Comparison of ENCODE assay signal across 1 cellular context in the genomic region with DNA sequence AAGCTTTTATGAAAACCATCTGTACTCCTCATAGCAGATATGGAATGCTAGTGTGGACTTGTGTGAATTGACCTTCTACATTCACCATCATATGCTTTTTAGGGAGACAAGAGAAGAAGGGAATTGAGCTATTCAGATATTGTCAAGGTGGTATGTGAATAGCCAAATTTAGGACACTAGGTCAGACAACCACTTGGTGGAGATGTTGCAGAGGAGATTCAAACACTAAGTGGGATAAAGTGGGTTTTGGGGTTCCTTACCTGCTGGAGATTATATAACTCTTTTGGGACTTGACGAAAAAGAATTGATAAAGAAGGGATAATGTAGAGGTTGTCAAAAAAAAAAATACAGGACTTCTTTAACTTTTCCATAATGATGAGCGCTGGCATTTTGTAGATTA.
TF ChIP-seq lines count a peak whose summit lies in the region.

No MANE protein-coding gene starts in this region.

TF ChIP-seq in GM23338, 12 proteins besides CTCF, POLR2A, EP300 and RAD21 (continued from another document):
- TF ChIP-seq, protein P1, sequence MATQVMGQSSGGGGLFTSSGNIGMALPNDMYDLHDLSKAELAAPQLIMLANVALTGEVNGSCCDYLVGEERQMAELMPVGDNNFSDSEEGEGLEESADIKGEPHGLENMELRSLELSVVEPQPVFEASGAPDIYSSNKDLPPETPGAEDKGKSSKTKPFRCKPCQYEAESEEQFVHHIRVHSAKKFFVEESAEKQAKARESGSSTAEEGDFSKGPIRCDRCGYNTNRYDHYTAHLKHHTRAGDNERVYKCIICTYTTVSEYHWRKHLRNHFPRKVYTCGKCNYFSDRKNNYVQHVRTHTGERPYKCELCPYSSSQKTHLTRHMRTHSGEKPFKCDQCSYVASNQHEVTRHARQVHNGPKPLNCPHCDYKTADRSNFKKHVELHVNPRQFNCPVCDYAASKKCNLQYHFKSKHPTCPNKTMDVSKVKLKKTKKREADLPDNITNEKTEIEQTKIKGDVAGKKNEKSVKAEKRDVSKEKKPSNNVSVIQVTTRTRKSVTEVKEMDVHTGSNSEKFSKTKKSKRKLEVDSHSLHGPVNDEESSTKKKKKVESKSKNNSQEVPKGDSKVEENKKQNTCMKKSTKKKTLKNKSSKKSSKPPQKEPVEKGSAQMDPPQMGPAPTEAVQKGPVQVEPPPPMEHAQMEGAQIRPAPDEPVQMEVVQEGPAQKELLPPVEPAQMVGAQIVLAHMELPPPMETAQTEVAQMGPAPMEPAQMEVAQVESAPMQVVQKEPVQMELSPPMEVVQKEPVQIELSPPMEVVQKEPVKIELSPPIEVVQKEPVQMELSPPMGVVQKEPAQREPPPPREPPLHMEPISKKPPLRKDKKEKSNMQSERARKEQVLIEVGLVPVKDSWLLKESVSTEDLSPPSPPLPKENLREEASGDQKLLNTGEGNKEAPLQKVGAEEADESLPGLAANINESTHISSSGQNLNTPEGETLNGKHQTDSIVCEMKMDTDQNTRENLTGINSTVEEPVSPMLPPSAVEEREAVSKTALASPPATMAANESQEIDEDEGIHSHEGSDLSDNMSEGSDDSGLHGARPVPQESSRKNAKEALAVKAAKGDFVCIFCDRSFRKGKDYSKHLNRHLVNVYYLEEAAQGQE (IDR thresholded peaks at IDR 0.05; ENCODE audit: unreplicated experiment) = no peak
- TF ChIP-seq STAT1 (IDR thresholded peaks at IDR 0.05; ENCODE audit: unreplicated experiment) (no peak), POLR2AphosphoS5 (IDR thresholded peaks at IDR 0.05; ENCODE audit: low read depth) (no peak), EZH2 (IDR thresholded peaks at IDR 0.05; ENCODE audit: low read depth, unreplicated experiment) (no peak)
